19 cellular contexts compared by ENCODE assay signal in genomic region chr1:143691400-143691891, GRCh38.
DNase-seq lines count a peak whose midpoint lies in the region; ATAC-seq and TF ChIP-seq lines count a peak whose summit lies in the region.
"Had no signal": no experiment of that assay in that cellular context is flagged by ENCODE, and none has a peak within 500 bp of the region (broad histone marks: within the 10 kb centered on the region; RNA-seq: fewer than 3 reads in every experiment).

No MANE protein-coding gene starts in this region.

- H3K4me2 ChIP-seq in SK-N-SH: peak overlapping the region; percentile 9; the same call in 1 of the 2 replicates

- no peaks in the 10 kb centered on the region for H3F3A ChIP-seq in SK-N-SH (replicated peaks; ENCODE audit: insufficient read depth)

- peaks cover 65% of the 10 kb centered on the region; the same call in 1 of the 2 replicates for H3K27me3 ChIP-seq in SK-N-SH (ENCODE audit: insufficient read depth)
- H3K27me3 ChIP-seq in iPS-15b (ENCODE audit: control insufficient read depth, insufficient read depth, low read length): peaks cover 15% of the 10 kb centered on the region
- no peaks in the 10 kb centered on the region for H3K27me3 ChIP-seq in adrenal gland

- H3K9ac ChIP-seq in SK-N-SH: no peak overlapping the region
- no peak overlapping the region for H3K9ac ChIP-seq in iPS-15b (ENCODE audit: low read depth, low read length)

- intact Hi-C loops in lower leg skin (cut with DNase I; ENCODE audit: low total_unique reads): no loop called here
- intact Hi-C loops in adrenal gland (cut with DNase I): no loop called here

- CTCF ChIA-PET in HEK293 (lab: Yijun Ruan, JAX) (no interaction called here), SK-N-SH (lab: Yijun Ruan, JAX) (no interaction called here)

- H2AFZ ChIP-seq in SK-N-SH (ENCODE audit: low read depth): no peak overlapping the region

- in situ Hi-C loops in GM13977 (cut with MboI; ENCODE audit: low pct_unique_long_range_greater_than_20kb, low sequenced_read_pairs, unreplicated experiment): no loop called here

- H3K36me3 ChIP-seq in HEK293 (ENCODE audit: control insufficient read depth in 2 of 2, insufficient read depth in 1 of 2, low read length in 2 of 2) (no peaks in the 10 kb centered on the region), SK-N-SH (replicated peaks in 1 of 2; ENCODE audit: control insufficient read depth in 1 of 2, insufficient read depth in 2 of 2, low read length in 1 of 2) (no peaks in the 10 kb centered on the region), iPS-15b (ENCODE audit: control insufficient read depth, insufficient read depth, low read length) (no peaks in the 10 kb centered on the region), adrenal gland (replicated peaks in 1 of 2) (no peaks in the 10 kb centered on the region)
- H3K36me3 ChIP-seq: SJSA1, suprapubic skin had no signal

- TF ChIP-seq EP300 in SK-N-SH (IDR thresholded peaks at IDR 0.05; ENCODE audit: borderline replicate concordance in 1 of 2, low read depth in 1 of 2, low read length in 1 of 2): no peak

- under 1% methylated on average over 13 of the region's 27 CpGs for WGBS in SK-N-SH (ENCODE audit: low lambda C conversion rate)
- 7 to 26% methylated on average over 20 to 24 of the region's 27 CpGs for WGBS in lower leg skin, 2 donors
- 8 to 35% (median 10%) methylated on average over 22 to 27 of the region's 27 CpGs for WGBS in adrenal gland, 4 donors

- H3K27ac ChIP-seq in HEK293 (ENCODE audit: extremely low read depth, low read depth, low read length): no peak overlapping the region
- H3K27ac ChIP-seq in SK-N-SH (ENCODE audit: low read depth in 2 of 2, low read length in 1 of 2): no peak overlapping the region
- no peak overlapping the region for H3K27ac ChIP-seq in adrenal gland
- H3K27ac ChIP-seq: SJSA1, suprapubic skin had no signal

- H3K4me1 ChIP-seq in HEK293 (ENCODE audit: control insufficient read depth, insufficient read depth, low read length): no peaks in the 10 kb centered on the region
- no peaks in the 10 kb centered on the region for H3K4me1 ChIP-seq in SK-N-SH (ENCODE audit: control insufficient read depth in 1 of 2, insufficient read depth in 2 of 2, low read depth in 1 of 2, low read length in 1 of 2)
- H3K4me1 ChIP-seq in iPS-15b (ENCODE audit: control insufficient read depth, insufficient read depth, low read length): no peaks in the 10 kb centered on the region
- H3K4me1 ChIP-seq in adrenal gland (replicated peaks in 1 of 2): no peaks in the 10 kb centered on the region
- H3K4me1 ChIP-seq: SJSA1, suprapubic skin had no signal

- no peak for TF ChIP-seq POLR2A in lower leg skin (IDR thresholded peaks at IDR 0.05)
- TF ChIP-seq POLR2A in adrenal gland (IDR thresholded peaks at IDR 0.05): no peak

- H3K9me2 ChIP-seq in SK-N-SH: no peaks in the 10 kb centered on the region

- no peak overlapping the region for H3K4me3 ChIP-seq in HEK293 (ENCODE audit: low read depth, low read length)
- H3K4me3 ChIP-seq in SK-N-SH (ENCODE audit: low read depth in 2 of 2, low read length in 1 of 2): peak overlapping the region in 1 of 2 experiments; percentile 29; a peak in 2 of 4 replicates
- H3K4me3 ChIP-seq in iPS-15b (ENCODE audit: low read depth, low read length): peak overlapping the region; percentile 41
- H3K4me3 ChIP-seq in lower leg skin (ENCODE audit: low read depth, poor library complexity, severe bottlenecking): no peak overlapping the region
- H3K4me3 ChIP-seq in adrenal gland: no peak overlapping the region
- H3K4me3 ChIP-seq: SJSA1, suprapubic skin had no signal

- TF ChIP-seq CTCF in HEK293 (tag by site-specific recombination; IDR thresholded peaks at IDR 0.05) (no peak), SK-N-SH (IDR thresholded peaks at IDR 0.05) (no peak), GM13977 (IDR thresholded peaks at IDR 0.05; ENCODE audit: extremely low read depth, insufficient read depth, missing control alignments) (no peak), lower leg skin (IDR thresholded peaks at IDR 0.05) (no peak), adrenal gland (IDR thresholded peaks at IDR 0.05) (no peak)

- H3K9me3 ChIP-seq in HEK293 (ENCODE audit: control insufficient read depth, insufficient read depth, low read depth, low read length) (no peaks in the 10 kb centered on the region), SK-N-SH (no peaks in the 10 kb centered on the region), iPS-15b (ENCODE audit: control insufficient read depth, insufficient read depth, low read length) (no peaks in the 10 kb centered on the region), adrenal gland (replicated peaks in 1 of 3) (no peaks in the 10 kb centered on the region)
- H3K9me3 ChIP-seq: SJSA1, suprapubic skin had no signal

- no peak for TF ChIP-seq RAD21 in SK-N-SH (IDR thresholded peaks at IDR 0.05; ENCODE audit: low read length)

- H4K20me1 ChIP-seq in SK-N-SH (ENCODE audit: insufficient read depth): no peaks in the 10 kb centered on the region

- POLR2A ChIA-PET in HEK293 (lab: Yijun Ruan, JAX) (no interaction called here), SK-N-SH (lab: Yijun Ruan, JAX) (no interaction called here)

- ATAC-seq in GM21390 (IDR thresholded peaks at IDR 0.05; ENCODE audit: unreplicated experiment): no peak
- ATAC-seq: activated T-cell treated with anti-CD3 and anti-CD28 coated beads, Interleukin-2, amount 50 U/mL, for 72 hours; right cardiac atrium had no signal

- H3K79me2 ChIP-seq in SK-N-SH (ENCODE audit: insufficient read depth): no peaks in the 10 kb centered on the region

- peak; percentile 71 for DNase-seq in Daoy (ENCODE audit: low read depth)
- DNase-seq in SK-N-SH: no peak
- no peak for DNase-seq in GM13977 (ENCODE audit: low spot score)
- no peak for DNase-seq in lower leg skin (ENCODE audit: low spot score in 2 of 2)
- DNase-seq in adrenal gland: no peak
- DNase-seq: activated T-cell treated with anti-CD3 and anti-CD28 coated beads, Interleukin-2, amount 50 U/mL, for 72 hours; C1 segment of cervical spinal cord; cerebellar nuclear complex; DMS153; H9; islet precursor cell; NCI-H1105; NCI-H2171 treated with DMSO at 0.1 percent for 48 hours; right cardiac atrium had no signal

TF ChIP-seq in HEK293, 187 proteins besides CTCF, POLR2A, EP300 and RAD21 (continues in another document):
- TF ChIP-seq ZIC2 (tag by site-specific recombination; IDR thresholded peaks at IDR 0.05): no peak
- no peak for TF ChIP-seq ZNF658 (tag by site-specific recombination; IDR thresholded peaks at IDR 0.05)
- TF ChIP-seq ZNF202 (tag by site-specific recombination; IDR thresholded peaks at IDR 0.05; ENCODE audit: borderline replicate concordance): no peak
- TF ChIP-seq ZBTB17 (tag by site-specific recombination; IDR thresholded peaks at IDR 0.05): peak; percentile 84
- peak; percentile 98 for TF ChIP-seq MZF1 (tag by site-specific recombination; IDR thresholded peaks at IDR 0.05; ENCODE audit: borderline replicate concordance)
- no peak for TF ChIP-seq ZNF404 (tag by site-specific recombination; IDR thresholded peaks at IDR 0.05)
- TF ChIP-seq IKZF3 (tag by site-specific recombination; IDR thresholded peaks at IDR 0.05): no peak
- peak; percentile 93 for TF ChIP-seq ZNF510 (tag by site-specific recombination; IDR thresholded peaks at IDR 0.05; ENCODE audit: insufficient replicate concordance)
- no peak for TF ChIP-seq ZNF175 (tag by site-specific recombination; IDR thresholded peaks at IDR 0.05)
- TF ChIP-seq ZNF530 (tag by site-specific recombination; IDR thresholded peaks at IDR 0.05; ENCODE audit: low read depth): no peak
- no peak for TF ChIP-seq ZNF561 (tag by site-specific recombination; IDR thresholded peaks at IDR 0.05; ENCODE audit: borderline replicate concordance)
- no peak for TF ChIP-seq ZNF169 (tag by site-specific recombination; IDR thresholded peaks at IDR 0.05)
- TF ChIP-seq ZBTB48 (tag by site-specific recombination; IDR thresholded peaks at IDR 0.05): 0 out of 2 replicates have a peak, but pooled peaks have one; percentile 25
- TF ChIP-seq ZNF548 (tag by site-specific recombination; IDR thresholded peaks at IDR 0.05): no peak
- no peak for TF ChIP-seq ZNF747 (tag by site-specific recombination; IDR thresholded peaks at IDR 0.05)
- 0 out of 2 replicates have a peak, but pooled peaks have one; percentile 33 for TF ChIP-seq ZBTB20 (tag by site-specific recombination; IDR thresholded peaks at IDR 0.05)

TF ChIP-seq in SK-N-SH, 30 proteins besides CTCF, POLR2A, EP300 and RAD21 (continues in another document):
- TF ChIP-seq IRF3 (IDR thresholded peaks at IDR 0.05; ENCODE audit: low read depth, low read length) (no peak), SIN3A (IDR thresholded peaks at IDR 0.05; ENCODE audit: borderline replicate concordance, low read depth, low read length) (no peak), TCF12 (IDR thresholded peaks at IDR 0.05) (no peak), ELF1 (IDR thresholded peaks at IDR 0.05) (no peak), MEF2A (IDR thresholded peaks at IDR 0.05; ENCODE audit: borderline replicate concordance, low read depth) (no peak), GABPA (IDR thresholded peaks at IDR 0.05; ENCODE audit: low read depth) (no peak), EZH2phosphoT487 (IDR thresholded peaks at IDR 0.05; ENCODE audit: borderline replicate concordance, low read depth) (no peak), SMC3 (IDR thresholded peaks at IDR 0.05; ENCODE audit: low read depth, low read length) (no peak), JUND (IDR thresholded peaks at IDR 0.05) (no peak), MXI1 (IDR thresholded peaks at IDR 0.05; ENCODE audit: low read depth, low read length) (no peak)
